In genomic region chr20:31475032-31475431, GRCh38 we compare ENCODE assay signal across 11 cellular contexts. TPM values are rescaled to one million over a fixed set of nuclear protein-coding genes. Genes with fewer than 3 reads are reported as not detected.
A peak's percentile ranks its signal among the peaks of the same experiment; 100 is the strongest.
DNase-seq lines count a peak whose midpoint lies in the region; ATAC-seq and TF ChIP-seq lines count a peak whose summit lies in the region.
"Had no signal": no experiment of that assay in that cellular context is flagged by ENCODE, and none has a peak within 500 bp of the region (broad histone marks: within the 10 kb centered on the region; RNA-seq: fewer than 3 reads in every experiment).

TSS of gene DEFB124 (minus strand) at chr20:31475127. CDS start at chr20:31473013, 2,114 bp downstream.
TSS of gene REM1 (plus strand) at chr20:31475288. CDS start at chr20:31476446, 1,158 bp downstream.

- peak within 1 kb of the TSS in 1 of 2 donors; percentile 52 for H3K4me3 Mint-ChIP-seq in stimulated activated naive CD8-positive, alpha-beta T cell treated with anti-CD3 and anti-CD28 coated beads, Interleukin-15, amount 100 ng/mL, for 72 hours
- H3K4me3 Mint-ChIP-seq in activated naive CD4-positive, alpha-beta T cell treated with anti-CD3 and anti-CD28 coated beads, Interleukin-2, amount 10 ng/mL, durations not matched to agents 7 days and 5 days = no peak within 1 kb of the TSS

- H3K27me3 ChIP-seq in IMR-90 (ENCODE audit: control insufficient read depth, insufficient read depth, low read length) (peaks cover 32% of the 10 kb centered on the region), left lung (peaks cover 15 to 45% of the 10 kb centered on the region in 2 donors)

- H3K36me3 Mint-ChIP-seq in activated naive CD4-positive, alpha-beta T cell treated with anti-CD3 and anti-CD28 coated beads, Interleukin-2, amount 10 ng/mL, durations not matched to agents 7 days and 5 days = no peaks in the 10 kb centered on the region

- peaks cover 0 to 5% of the 10 kb centered on the region in 2 donors for H3K9me3 Mint-ChIP-seq in stimulated activated naive CD8-positive, alpha-beta T cell treated with anti-CD3 and anti-CD28 coated beads, Interleukin-15, amount 100 ng/mL, for 72 hours
- H3K9me3 Mint-ChIP-seq in activated naive CD4-positive, alpha-beta T cell treated with anti-CD3 and anti-CD28 coated beads, Interleukin-2, amount 10 ng/mL, durations not matched to agents 7 days and 5 days = peaks cover 2% of the 10 kb centered on the region

- H4K91ac ChIP-seq in IMR-90 (ENCODE audit: insufficient read depth, low read depth, low read length) = no peak within 1 kb of the TSS

- peaks cover 20% of the 10 kb centered on the region for H3K4me1 Mint-ChIP-seq in stimulated activated naive CD8-positive, alpha-beta T cell treated with anti-CD3 and anti-CD28 coated beads, Interleukin-15, amount 100 ng/mL, for 72 hours
- no peaks in the 10 kb centered on the region for H3K4me1 Mint-ChIP-seq in activated naive CD4-positive, alpha-beta T cell treated with anti-CD3 and anti-CD28 coated beads, Interleukin-2, amount 10 ng/mL, durations not matched to agents 7 days and 5 days

- no peaks in the 10 kb centered on the region for H4K20me1 ChIP-seq in IMR-90 (ENCODE audit: insufficient read depth, low read length)

- intact Hi-C loops in IMR-90 (cut with micrococcal nuclease) (no loop called here), left lung (cut with DNase I) (no loop called here)

- no peak within 1 kb of the TSS for H3K27ac Mint-ChIP-seq in stimulated activated naive CD8-positive, alpha-beta T cell treated with anti-CD3 and anti-CD28 coated beads, Interleukin-15, amount 100 ng/mL, for 72 hours
- H3K27ac Mint-ChIP-seq in activated naive CD4-positive, alpha-beta T cell treated with anti-CD3 and anti-CD28 coated beads, Interleukin-2, amount 10 ng/mL, durations not matched to agents 7 days and 5 days = no peak within 1 kb of the TSS

- no peaks in the 10 kb centered on the region for H3K79me1 ChIP-seq in IMR-90 (ENCODE audit: low read depth in 1 of 2, low read length in 2 of 2)

- H3K4me1 ChIP-seq in IMR-90 (ENCODE audit: control insufficient read depth, insufficient read depth, low read length) (no peaks in the 10 kb centered on the region), left lung (peaks cover 0 to 14% of the 10 kb centered on the region in 2 donors)

- TF ChIP-seq CTCF in IMR-90 (conservative IDR thresholded peaks at IDR 0.05; ENCODE audit: low read depth, low read length) = no peak
- TF ChIP-seq CTCF in cardiac fibroblast (IDR thresholded peaks at IDR 0.05; ENCODE audit: low read depth, low read length) = no peak
- no peak for TF ChIP-seq CTCF in left lung (IDR thresholded peaks at IDR 0.05)

- H2AK9ac ChIP-seq in IMR-90 (replicated peaks; ENCODE audit: low read depth, low read length, poor library complexity) = peak within 1 kb of the TSS; percentile 70

- no peak within 1 kb of the TSS for H3K23ac ChIP-seq in IMR-90 (ENCODE audit: low read depth, low read length)

- H3K18ac ChIP-seq in IMR-90 (ENCODE audit: low read depth, low read length) = no peak within 1 kb of the TSS

- no peak within 1 kb of the TSS for H4K8ac ChIP-seq in IMR-90 (ENCODE audit: low read depth in 2 of 2, low read length in 2 of 2)

- no peak within 1 kb of the TSS for H3K4me3 ChIP-seq in IMR-90 (ENCODE audit: insufficient read depth, low read depth, low read length)
- peak within 1 kb of the TSS; percentile 43 to 50 for H3K4me3 ChIP-seq in cardiac fibroblast (replicated peaks in 1 of 2; ENCODE audit: low read depth in 2 of 2, low read length in 2 of 2)
- peak within 1 kb of the TSS; percentile 38 to 42 for H3K4me3 ChIP-seq in left lung

- H3K14ac ChIP-seq in IMR-90 (replicated peaks; ENCODE audit: low read depth, low read length) = no peak within 1 kb of the TSS

- H3K4me2 ChIP-seq in IMR-90 (ENCODE audit: low read depth, low read length) = no peak within 1 kb of the TSS

- no peak for TF ChIP-seq RAD21 in IMR-90 (IDR thresholded peaks at IDR 0.05; ENCODE audit: low read length)

- H3K27ac ChIP-seq in IMR-90 (ENCODE audit: insufficient read depth, low read length) (no peak within 1 kb of the TSS), left lung (no peak within 1 kb of the TSS)

- DNase-seq in IMR-90 (no peak), cardiac fibroblast (ENCODE audit: low read depth in 2 of 2) (no peak), left lung (peak in 1 of 2 donors; percentile 80), SKM-1 (lab: John Stamatoyannopoulos, UW; ENCODE audit: unreplicated experiment) (no peak)
- DNase-seq in stimulated activated naive CD8-positive, alpha-beta T cell treated with anti-CD3 and anti-CD28 coated beads, Interleukin-15, amount 100 ng/mL, for 72 hours = no peak
- no peak for DNase-seq in activated naive CD4-positive, alpha-beta T cell treated with anti-CD3 and anti-CD28 coated beads, Interleukin-2, amount 10 ng/mL, durations not matched to agents 7 days and 5 days
- DNase-seq: NCI-H1930, T1000 had no signal

- CTCF ChIA-PET in IMR-90 (lab: Yijun Ruan, JAX) = interaction anchor here (1.0 kb wide), 1 partner anchor 14 kb away, joined by 3 read pairs; no protein-coding TSS in a partner anchor
- CTCF ChIA-PET in activated naive CD4-positive, alpha-beta T cell treated with anti-CD3 and anti-CD28 coated beads, Interleukin-2, amount 10 ng/mL, durations not matched to agents 7 days and 5 days (lab: Charles Lee) = interaction anchor here (1.1 to 3.4 kb wide), 2 partner anchors 19 to 28 kb away, joined by 3 to 12 read pairs; no protein-coding TSS in a partner anchor

- no peak within 1 kb of the TSS for H2BK20ac ChIP-seq in IMR-90 (ENCODE audit: low read depth, low read length)

- no peak within 1 kb of the TSS for H2AK5ac ChIP-seq in IMR-90 (ENCODE audit: low read depth, low read length)

- POLR2A ChIA-PET in IMR-90 (lab: Charles Lee; ENCODE audit: unreplicated experiment) = no interaction called here

- H2BK5ac ChIP-seq in IMR-90 (ENCODE audit: low read depth, low read length, poor library complexity, severe bottlenecking) = no peak within 1 kb of the TSS

- no peak within 1 kb of the TSS for H4K5ac ChIP-seq in IMR-90 (ENCODE audit: low read depth, low read length)

- H3K9me1 ChIP-seq in IMR-90 (ENCODE audit: insufficient read depth, low read length) = no peaks in the 10 kb centered on the region

- 2% methylated on average over 12 of the region's 27 CpGs; no CpG with 5 or more reads in 1 of the 2 experiments for WGBS in IMR-90 (ENCODE audit: extremely low coverage in 2 of 2, insufficient read length in 1 of 2), 2 experiments

- H3K56ac ChIP-seq in IMR-90 (ENCODE audit: extremely low read depth, insufficient read depth, low read length) = no peak within 1 kb of the TSS

- no peak within 1 kb of the TSS for H3K9ac ChIP-seq in IMR-90 (ENCODE audit: low read depth, low read length)

- H2BK120ac ChIP-seq in IMR-90 (ENCODE audit: low read depth, low read length) = no peak within 1 kb of the TSS

- dilution Hi-C loops in IMR-90 (cut with HindIII; ENCODE audit: low sequenced_read_pairs, unreplicated experiment) = no loop called here

- peaks cover 67% of the 10 kb centered on the region for H3K27me3 Mint-ChIP-seq in stimulated activated naive CD8-positive, alpha-beta T cell treated with anti-CD3 and anti-CD28 coated beads, Interleukin-15, amount 100 ng/mL, for 72 hours
- H3K27me3 Mint-ChIP-seq in activated naive CD4-positive, alpha-beta T cell treated with anti-CD3 and anti-CD28 coated beads, Interleukin-2, amount 10 ng/mL, durations not matched to agents 7 days and 5 days = peaks cover 43% of the 10 kb centered on the region

- ATAC-seq in IMR-90 (ENCODE audit: low read depth) (no peak; the same call in 1 of the 2 replicates), left lung (peak; percentile 88), HG02798 (IDR thresholded peaks at IDR 0.05; ENCODE audit: poor library complexity, unreplicated experiment) (no peak), GM21360 (IDR thresholded peaks at IDR 0.05; ENCODE audit: unreplicated experiment) (no peak)
- ATAC-seq in stimulated activated naive CD8-positive, alpha-beta T cell treated with anti-CD3 and anti-CD28 coated beads, Interleukin-15, amount 100 ng/mL, for 72 hours = peak; percentile 19

- no peak for TF ChIP-seq POLR2A in IMR-90 (IDR thresholded peaks at IDR 0.05; ENCODE audit: low read depth, low read length)

- in situ Hi-C loops in IMR-90 (cut with MboI; ENCODE audit: low sequenced_read_pairs) = no loop called here

- H3K36me3 ChIP-seq in IMR-90 (ENCODE audit: control insufficient read depth, insufficient read depth, low read length) (no peaks in the 10 kb centered on the region), left lung (no peaks in the 10 kb centered on the region)

- no TSS peak for BruUV-seq in IMR-90 (replicated peaks; lab: Mats Ljungman, UMichigan)

- no peak within 1 kb of the TSS for H3K4ac ChIP-seq in IMR-90 (ENCODE audit: low read depth, low read length)

- no peaks in the 10 kb centered on the region for H3K9me3 ChIP-seq in IMR-90 (ENCODE audit: control insufficient read depth, insufficient read depth, low read length)
- no peaks in the 10 kb centered on the region for H3K9me3 ChIP-seq in left lung

- peak within 1 kb of the TSS; percentile 51 for H2AFZ ChIP-seq in IMR-90 (replicated peaks; ENCODE audit: low read length, poor library complexity)

- no peak within 1 kb of the TSS for H2BK15ac ChIP-seq in IMR-90 (ENCODE audit: low read depth, low read length)

TF ChIP-seq in IMR-90, 13 proteins besides CTCF, POLR2A, EP300 and RAD21 (continues in another document):
- no peak for TF ChIP-seq SMC3 (IDR thresholded peaks at IDR 0.05; ENCODE audit: low read depth, low read length)
- no peak for TF ChIP-seq USF2 (IDR thresholded peaks at IDR 0.05; ENCODE audit: low read depth, low read length)
- TF ChIP-seq CEBPB (IDR thresholded peaks at IDR 0.05; ENCODE audit: low read depth, low read length) = no peak
- TF ChIP-seq BHLHE40 (IDR thresholded peaks at IDR 0.05; ENCODE audit: low read depth, low read length) = no peak
- TF ChIP-seq CHD1 (IDR thresholded peaks at IDR 0.05; ENCODE audit: low read depth, low read length) = no peak

RNA-seq across cellular contexts. Expression of gene DEFB124, which starts in this region (rescaled TPM):
- total RNA-seq in IMR-90 (2012; rRNA removed) (not detected in 2 replicates), left lung (not detected)
- not detected in 2 replicates for polyA plus RNA-seq in IMR-90 (2012; rRNA removed)
- not detected in 2 replicates for polyA plus RNA-seq in IMR-90 (2012; cell fraction: cytosol; rRNA removed)
- polyA plus RNA-seq in IMR-90 (2012; cell fraction: nucleus; rRNA removed; ENCODE audit: low replicate concordance) = not detected in 2 replicates
- total RNA-seq: lung microvascular endothelial cell had no signal

RNA-seq across cellular contexts. Expression of gene REM1, which starts in this region (rescaled TPM):
- total RNA-seq in IMR-90 (2012; rRNA removed) (not detected in 2 replicates), left lung (1 to 10 TPM; 2.0 to 2.3 TPM)
- polyA plus RNA-seq in IMR-90 (2012; rRNA removed) = not detected in 2 replicates
- polyA plus RNA-seq in IMR-90 (2012; cell fraction: cytosol; rRNA removed) = not detected in 2 replicates
- not detected in 2 replicates for polyA plus RNA-seq in IMR-90 (2012; cell fraction: nucleus; rRNA removed; ENCODE audit: low replicate concordance)
- total RNA-seq: lung microvascular endothelial cell had no signal

Comparison
In these comparisons a context has a peak if more than half of its experiments do, and no peak if none do; other contexts are left out.
1. ATAC-seq: peak in left lung (single experiment) and stimulated activated naive CD8-positive, alpha-beta T cell treated with anti-CD3 and anti-CD28 coated beads, Interleukin-15, amount 100 ng/mL, for 72 hours (single experiment); none in IMR-90 (single experiment), HG02798 (single experiment) and GM21360 (single experiment).